19 cellular contexts compared by ENCODE assay signal in the genomic region with DNA sequence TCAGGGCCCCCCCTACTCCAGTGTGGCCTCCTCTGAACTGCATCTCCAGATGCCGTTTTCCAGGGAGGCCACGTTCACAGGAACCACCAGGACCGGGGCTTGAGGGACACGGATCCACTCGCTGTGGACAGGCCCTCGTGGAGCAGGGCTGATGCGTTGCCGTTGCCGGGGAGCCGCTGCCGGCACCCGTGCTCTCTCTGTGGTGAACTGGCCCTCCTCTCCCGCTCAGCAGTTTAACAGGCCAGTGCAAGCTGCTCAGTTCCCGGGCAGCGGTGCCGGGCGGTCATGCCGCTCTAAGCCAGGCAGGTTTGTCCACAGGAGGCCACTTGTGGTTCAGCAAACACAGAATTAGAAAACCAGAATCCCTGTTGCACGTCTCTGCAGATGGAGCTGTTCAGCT.
A peak's percentile ranks its signal among the peaks of the same experiment; 100 is the strongest.
DNase-seq lines count a peak whose midpoint lies in the region; ATAC-seq, FAIRE-seq and TF ChIP-seq lines count a peak whose summit lies in the region.
"Had no signal": no experiment of that assay in that cellular context is flagged by ENCODE, and none has a peak within 500 bp of the region (broad histone marks: within the 10 kb centered on the region; RNA-seq: fewer than 3 reads in every experiment).

No MANE protein-coding gene starts in this region.

- peaks cover 0 to 31% (median 5%) of the 10 kb centered on the region in 9 donors for H3K36me3 ChIP-seq in heart left ventricle
- no peaks in the 10 kb centered on the region; a peak in 1 of 8 replicates for H3K36me3 ChIP-seq in H1 (ENCODE audit: control insufficient read depth in 2 of 4, insufficient read depth in 4 of 4, low read length in 3 of 4)
- H3K36me3 ChIP-seq in osteoblast (ENCODE audit: insufficient read depth, low read length), result no peaks in the 10 kb centered on the region

- H3K27me3 ChIP-seq in heart left ventricle (no peaks in the 10 kb centered on the region), H1 (replicated peaks in 1 of 4; ENCODE audit: control insufficient read depth in 3 of 4, extremely low read depth in 1 of 4, insufficient read depth in 3 of 4, low read length in 3 of 4) (no peaks in the 10 kb centered on the region), osteoblast (ENCODE audit: insufficient read depth, low read length) (no peaks in the 10 kb centered on the region)

- no peak for TF ChIP-seq RAD21 in H1 (IDR thresholded peaks at IDR 0.05 in 1 of 2, conservative IDR thresholded peaks at IDR 0.05 in 1 of 2; ENCODE audit: low read depth in 2 of 2, low read length in 2 of 2)

- TF ChIP-seq EP300 in H1 (IDR thresholded peaks at IDR 0.05; ENCODE audit: borderline replicate concordance in 1 of 2, low read depth in 2 of 2, low read length in 2 of 2), result no peak

- H4K20me1 ChIP-seq in H1 (replicated peaks in 1 of 2; ENCODE audit: control insufficient read depth in 1 of 2, insufficient read depth in 2 of 2, low read length in 2 of 2) (peaks cover 0 to 3% of the 10 kb centered on the region in 2 experiments), osteoblast (ENCODE audit: insufficient read depth, low read length) (no peaks in the 10 kb centered on the region)

- intact Hi-C loops in left ventricle myocardium superior (cut with micrococcal nuclease) (no loop called here), heart left ventricle (cut with DNase I) (no loop called here)

- FAIRE-seq in H1 (lab: Jason Lieb, UNC), result no peak
- FAIRE-seq: HTR-8/SVneo had no signal

- H3K23ac ChIP-seq in H1 (ENCODE audit: insufficient read length), result no peak overlapping the region

- H3K4me1 ChIP-seq in heart left ventricle, result no peaks in the 10 kb centered on the region
- no peaks in the 10 kb centered on the region for H3K4me1 ChIP-seq in H1 (replicated peaks in 1 of 4; ENCODE audit: control insufficient read depth in 3 of 4, insufficient read depth in 4 of 4, low read length in 3 of 4)
- H3K4me1 ChIP-seq in osteoblast (ENCODE audit: insufficient read depth, low read length), result no peaks in the 10 kb centered on the region

- no peak overlapping the region for H4K91ac ChIP-seq in H1 (replicated peaks; ENCODE audit: insufficient read length, low read length)

- H3K14ac ChIP-seq in H1 (ENCODE audit: insufficient read length), result no peak overlapping the region

- H2BK12ac ChIP-seq in H1 (ENCODE audit: low read depth, low read length), result no peak overlapping the region

- no peak overlapping the region; the same call in 1 of the 2 replicates for H2BK5ac ChIP-seq in H1 (ENCODE audit: low read depth, low read length)

- H3K4me3 ChIP-seq in heart left ventricle (no peak overlapping the region), H1 (ENCODE audit: extremely low read depth in 1 of 4, insufficient read depth in 2 of 4, low read depth in 3 of 4, low read length in 4 of 4) (no peak overlapping the region), osteoblast (ENCODE audit: insufficient read depth, low read length) (no peak overlapping the region), coronary artery (no peak overlapping the region)

- no peak overlapping the region for H3K4ac ChIP-seq in H1 (replicated peaks; ENCODE audit: insufficient read length, low read depth, low read length)

- H3K18ac ChIP-seq in H1 (ENCODE audit: extremely low read depth, low read length), result no peak overlapping the region

- no peak overlapping the region for H4K5ac ChIP-seq in H1 (ENCODE audit: insufficient read length, low read depth, low read length)

- no peak overlapping the region for H3K9ac ChIP-seq in H1 (replicated peaks in 1 of 4; ENCODE audit: extremely low read depth in 1 of 4, low read depth in 3 of 4, low read length in 3 of 4)

- DNase-seq in left ventricle myocardium superior, result peak; percentile 9
- no peak for DNase-seq in heart left ventricle
- DNase-seq in H1 (ENCODE audit: low read depth in 1 of 2, low spot score in 2 of 2), result no peak
- peak; percentile 66 for DNase-seq in osteoblast (ENCODE audit: insufficient read length, low spot score, missing footprints)
- DNase-seq in NCI-H345 (lab: John Stamatoyannopoulos, UW), result no peak
- DNase-seq in coronary artery (ENCODE audit: low spot score), result no peak
- DNase-seq: Calu3, DMS53, HCEC 1CT, Kasumi-1, NCI-H1105, NCI-H1694, NCI-H2171, NCI-H510A, NCI-H774, PC-3 had no signal

- POLR2A ChIA-PET in H1 (lab: Charles Lee; ENCODE audit: partially characterized antibody), result no interaction called here

- TF ChIP-seq POLR2A in heart left ventricle (IDR thresholded peaks at IDR 0.05) (no peak), H1 (IDR thresholded peaks at IDR 0.05; ENCODE audit: control extremely low read depth in 1 of 2, low read depth in 2 of 2, low read length in 2 of 2) (no peak)

- 0 out of 2 replicates have a peak overlapping the region, but pooled peaks have one; percentile 6 for H4K8ac ChIP-seq in H1 (ENCODE audit: extremely low read depth, insufficient read depth, low read length)

- no peak overlapping the region for H2AK5ac ChIP-seq in H1 (ENCODE audit: low read depth, low read length)

- H3K4me2 ChIP-seq in H1 (ENCODE audit: insufficient read depth in 1 of 2, low read depth in 2 of 2, low read length in 2 of 2), result no peak overlapping the region
- H3K4me2 ChIP-seq in osteoblast (ENCODE audit: insufficient read depth, low read length), result no peak overlapping the region

- H3K56ac ChIP-seq in H1 (replicated peaks; ENCODE audit: insufficient read length, low read depth, low read length), result no peak overlapping the region

- no peak overlapping the region for H2BK20ac ChIP-seq in H1 (ENCODE audit: low read length)

- H2BK120ac ChIP-seq in H1 (replicated peaks; ENCODE audit: low read depth, low read length), result no peak overlapping the region

- 87 to 97% (median 90%) methylated on average over 19 of the region's 19 CpGs for WGBS in heart left ventricle, 4 donors
- 86% methylated on average over 19 of the region's 19 CpGs; no CpG with 5 or more reads in 1 of the 2 experiments for WGBS in H1 (ENCODE audit: extremely low coverage in 1 of 2, insufficient coverage in 1 of 2, insufficient read length in 1 of 2, insufficient replicate concordance in 2 of 2, low coverage in 1 of 2, low lambda C conversion rate in 2 of 2, missing lambda C conversion rate in 1 of 2), 2 experiments

- ATAC-seq in left ventricle myocardium superior (no peak), heart left ventricle (no peak), GM21528 (IDR thresholded peaks at IDR 0.05; ENCODE audit: low FRiP score, unreplicated experiment) (no peak)
- ATAC-seq: PC-3 had no signal

- CTCF ChIA-PET in H1 (lab: Charles Lee; ENCODE audit: partially characterized antibody), result interaction anchor here (0.6 to 0.7 kb wide), 2 partner anchors 16 to 130 kb away, joined by 3 read pairs; no protein-coding TSS in a partner anchor

- no peak overlapping the region for H3K27ac ChIP-seq in heart left ventricle
- H3K27ac ChIP-seq in H1 (ENCODE audit: low read depth, low read length), result no peak overlapping the region
- H3K27ac ChIP-seq in osteoblast (ENCODE audit: low read depth, low read length), result no peak overlapping the region
- no peak overlapping the region for H3K27ac ChIP-seq in coronary artery
- H3K27ac ChIP-seq: HL-60 had no signal

- H3K23me2 ChIP-seq in H1 (ENCODE audit: low read depth, low read length), result no peaks in the 10 kb centered on the region

- H3K79me2 ChIP-seq in H1 (ENCODE audit: control insufficient read depth in 1 of 2, insufficient read depth in 2 of 2, low read length in 2 of 2) (no peaks in the 10 kb centered on the region), osteoblast (ENCODE audit: insufficient read depth, low read length) (no peaks in the 10 kb centered on the region)

- H2AFZ ChIP-seq in H1 (ENCODE audit: low read length) (no peak overlapping the region), osteoblast (ENCODE audit: low read length) (no peak overlapping the region)

- no peaks in the 10 kb centered on the region for H3K9me3 ChIP-seq in heart left ventricle
- no peaks in the 10 kb centered on the region for H3K9me3 ChIP-seq in H1 (ENCODE audit: insufficient read depth in 2 of 2, low read depth in 1 of 2, low read length in 1 of 2)
- H3K9me3 ChIP-seq in osteoblast (ENCODE audit: low read depth, low read length), result no peaks in the 10 kb centered on the region

- peaks cover 5% of the 10 kb centered on the region; the same call in 1 of the 2 replicates for H3K79me1 ChIP-seq in H1 (ENCODE audit: low read depth, low read length)

- no peak for TF ChIP-seq CTCF in heart left ventricle (IDR thresholded peaks at IDR 0.05)
- no peak for TF ChIP-seq CTCF in H1 (IDR thresholded peaks at IDR 0.05; ENCODE audit: control extremely low read depth in 1 of 3, insufficient read depth in 1 of 3, low read depth in 1 of 3, low read length in 3 of 3)
- no peak for TF ChIP-seq CTCF in osteoblast (IDR thresholded peaks at IDR 0.05; ENCODE audit: extremely low read depth, low read depth, low read length)
- TF ChIP-seq CTCF in coronary artery (IDR thresholded peaks at IDR 0.05), result no peak

- no peak overlapping the region for H2BK15ac ChIP-seq in H1 (ENCODE audit: low read length)

TF ChIP-seq in H1, 55 proteins besides CTCF, POLR2A, EP300 and RAD21 (continues in another document):
- TF ChIP-seq GTF2F1 (IDR thresholded peaks at IDR 0.05; ENCODE audit: borderline replicate concordance, low read depth, low read length) (no peak), MAFK (IDR thresholded peaks at IDR 0.05; ENCODE audit: low read depth, low read length) (no peak), RNF2 (IDR thresholded peaks at IDR 0.05; ENCODE audit: borderline replicate concordance, low read depth, low read length, missing control alignments, poor library complexity, severe bottlenecking) (no peak), SP1 (IDR thresholded peaks at IDR 0.05; ENCODE audit: low read depth, low read length) (no peak), SP2 (IDR thresholded peaks at IDR 0.05; ENCODE audit: low read length) (no peak), TAF1 (IDR thresholded peaks at IDR 0.05; ENCODE audit: low read depth, low read length) (no peak), SP4 (IDR thresholded peaks at IDR 0.05; ENCODE audit: low read length) (no peak), NANOG (IDR thresholded peaks at IDR 0.05; ENCODE audit: insufficient read depth, low read depth, low read length, poor library complexity, severe bottlenecking) (no peak), FOSL1 (IDR thresholded peaks at IDR 0.05; ENCODE audit: insufficient read depth, low read depth, low read length) (no peak), PHF8 (conservative IDR thresholded peaks at IDR 0.05; ENCODE audit: low read depth, low read length) (no peak), KDM5A (IDR thresholded peaks at IDR 0.05; ENCODE audit: low read length) (no peak), RXRA (IDR thresholded peaks at IDR 0.05; ENCODE audit: insufficient read depth, low read depth, low read length) (no peak)
- TF ChIP-seq, protein P1, sequence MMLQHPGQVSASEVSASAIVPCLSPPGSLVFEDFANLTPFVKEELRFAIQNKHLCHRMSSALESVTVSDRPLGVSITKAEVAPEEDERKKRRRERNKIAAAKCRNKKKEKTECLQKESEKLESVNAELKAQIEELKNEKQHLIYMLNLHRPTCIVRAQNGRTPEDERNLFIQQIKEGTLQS (IDR thresholded peaks at IDR 0.05; ENCODE audit: insufficient read depth, low read depth, low read length), result no peak

Comparison
In these comparisons a context has a peak if more than half of its experiments do, and no peak if none do; other contexts are left out.
1. DNase-seq: peak in left ventricle myocardium superior (single experiment) and osteoblast (single experiment); none in heart left ventricle (0 of 5), H1 (0 of 2), NCI-H345 (single experiment) and coronary artery (single experiment).